ENCODE assay signal across 16 cellular contexts in genomic region chr22:49269371-49269770, GRCh38.
"Had no signal": no experiment of that assay in that cellular context is flagged by ENCODE, and none has a peak within 500 bp of the region (broad histone marks: within the 10 kb centered on the region; RNA-seq: fewer than 3 reads in every experiment).

No MANE protein-coding gene starts in this region.

- DNase-seq: activated CD4-positive, alpha-beta T cell treated with anti-CD3 and anti-CD28 coated beads, Interleukin-2, amount 10 ng/mL, durations not matched to agents 7 days and 5 days; activated CD4-positive, CD25-positive, alpha-beta regulatory T cell; activated CD8-positive, alpha-beta memory T cell treated with anti-CD3 and anti-CD28 coated beads for 24 hours; activated naive CD4-positive, alpha-beta T cell treated with anti-CD3 and anti-CD28 coated beads, Interleukin-2, amount 50 U/mL, for 16 hours; activated T-cell treated with anti-CD3 and anti-CD28 coated beads for 4 hours; amniotic stem cell; hypothalamus; right cardiac atrium; T-helper 17 cell had no signal

- H3K9me3 Mint-ChIP-seq: activated CD4-positive, alpha-beta T cell treated with anti-CD3 and anti-CD28 coated beads, Interleukin-2, amount 10 ng/mL, durations not matched to agents 7 days and 5 days; dendritic cell treated with granulocyte-macrophage colony-stimulating factor and Interleukin-4, amounts not matched to agents 40 ng/mL and 50 ng/mL, for 4 days; mesothelial cell of epicardium; stimulated activated effector memory CD8-positive, alpha-beta T cell treated with anti-CD3 and anti-CD28 coated beads, Interleukin-12 subunit alpha, Interleukin-12 subunit beta, amount 100 ng/mL, for 72 hours had no signal

- H3K36me3 Mint-ChIP-seq: brain; mesothelial cell of epicardium; stimulated activated effector memory CD8-positive, alpha-beta T cell treated with anti-CD3 and anti-CD28 coated beads, Interleukin-12 subunit alpha, Interleukin-12 subunit beta, amount 100 ng/mL, for 72 hours had no signal

- H3K4me3 ChIP-seq: smooth muscle cell, tibial artery, vagina had no signal

- H3K27me3 ChIP-seq: vagina had no signal

- H3K27ac ChIP-seq: tibial artery, vagina had no signal

- H3K4me3 Mint-ChIP-seq: activated CD4-positive, alpha-beta T cell treated with anti-CD3 and anti-CD28 coated beads, Interleukin-2, amount 10 ng/mL, durations not matched to agents 7 days and 5 days; brain; dendritic cell treated with granulocyte-macrophage colony-stimulating factor and Interleukin-4, amounts not matched to agents 40 ng/mL and 50 ng/mL, for 4 days; mesothelial cell of epicardium; stimulated activated effector memory CD8-positive, alpha-beta T cell treated with anti-CD3 and anti-CD28 coated beads, Interleukin-12 subunit alpha, Interleukin-12 subunit beta, amount 100 ng/mL, for 72 hours; T-helper 17 cell had no signal

- H3K4me2 ChIP-seq: smooth muscle cell had no signal

- H3K36me3 ChIP-seq: tibial artery, vagina had no signal

- H3K27ac Mint-ChIP-seq: activated CD4-positive, alpha-beta T cell treated with anti-CD3 and anti-CD28 coated beads, Interleukin-2, amount 10 ng/mL, durations not matched to agents 7 days and 5 days; dendritic cell treated with granulocyte-macrophage colony-stimulating factor and Interleukin-4, amounts not matched to agents 40 ng/mL and 50 ng/mL, for 4 days; mesothelial cell of epicardium; stimulated activated effector memory CD8-positive, alpha-beta T cell treated with anti-CD3 and anti-CD28 coated beads, Interleukin-12 subunit alpha, Interleukin-12 subunit beta, amount 100 ng/mL, for 72 hours; T-helper 17 cell had no signal

- H3K4me1 ChIP-seq: tibial artery, vagina had no signal

- H3K9me3 ChIP-seq: tibial artery, vagina had no signal

- H3K4me1 Mint-ChIP-seq: activated CD4-positive, alpha-beta T cell treated with anti-CD3 and anti-CD28 coated beads, Interleukin-2, amount 10 ng/mL, durations not matched to agents 7 days and 5 days; mesothelial cell of epicardium; stimulated activated effector memory CD8-positive, alpha-beta T cell treated with anti-CD3 and anti-CD28 coated beads, Interleukin-12 subunit alpha, Interleukin-12 subunit beta, amount 100 ng/mL, for 72 hours had no signal
